8 cellular contexts compared by ENCODE assay signal in the genomic region with DNA sequence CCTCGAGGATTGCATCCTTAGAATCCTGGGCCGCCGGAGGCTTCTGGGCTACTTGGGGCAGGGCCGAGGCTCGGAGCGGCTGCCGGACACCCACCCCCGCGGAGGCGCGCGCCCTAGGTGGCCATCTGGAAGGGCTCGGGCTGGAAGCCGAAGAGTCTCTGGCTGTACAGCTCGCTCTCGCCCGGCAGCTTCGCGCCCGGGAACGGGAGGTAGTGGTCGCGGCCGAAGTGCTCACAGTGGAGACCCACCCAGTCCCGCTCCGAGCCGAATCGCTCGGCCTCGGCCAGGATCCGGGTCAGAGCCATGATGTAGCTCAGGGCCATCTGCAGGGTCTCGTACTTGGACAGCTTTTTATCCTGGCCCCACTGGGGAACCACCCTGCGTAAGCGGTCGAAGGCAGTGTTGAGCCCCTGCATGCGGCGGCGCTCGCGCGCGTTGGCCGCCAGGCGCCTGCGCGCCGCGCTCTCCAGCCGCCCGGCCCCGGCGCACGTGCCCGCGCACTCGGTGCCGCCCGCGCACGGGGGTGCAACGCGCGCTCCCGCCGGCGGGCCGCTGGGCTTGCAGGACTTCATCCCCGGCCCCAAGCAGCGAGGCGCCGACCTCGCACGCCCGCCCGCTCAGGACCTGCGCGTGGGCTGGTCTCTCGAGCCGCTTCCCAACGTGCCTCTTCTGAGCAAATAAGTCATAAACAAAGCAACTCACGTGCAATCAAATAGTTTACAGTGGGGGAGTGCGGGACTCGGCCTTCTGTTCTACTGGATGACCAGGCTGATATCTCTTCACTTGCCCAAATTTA. TPM values are rescaled to one million over a fixed set of nuclear protein-coding genes. Genes with fewer than 3 reads are reported as not detected.
DNase-seq lines count a peak whose midpoint lies in the region; ATAC-seq and TF ChIP-seq lines count a peak whose summit lies in the region.

No MANE protein-coding gene starts in this region.

- no peaks in the 10 kb centered on the region for H3K36me3 ChIP-seq in BLaER1
- H3K36me3 ChIP-seq in naive thymus-derived CD4-positive, alpha-beta T cell (ENCODE audit: control insufficient read depth in 2 of 3, insufficient read depth in 3 of 3, low read length in 3 of 3) = no peaks in the 10 kb centered on the region

- peaks cover 27 to 63% (median 44%) of the 10 kb centered on the region in 5 donors for H3K27me3 Mint-ChIP-seq in naive thymus-derived CD4-positive, alpha-beta T cell

- H3K4me3 ChIP-seq in BLaER1 (peak overlapping the region; percentile 62), fibroblast of the aortic adventitia (ENCODE audit: low read depth, low read length) (peak overlapping the region; percentile 74)
- peak overlapping the region; percentile 59 for H3K4me3 ChIP-seq in naive thymus-derived CD4-positive, alpha-beta T cell (ENCODE audit: low read length)

- POLR2A ChIA-PET in naive thymus-derived CD4-positive, alpha-beta T cell (lab: Charles Lee) = interaction anchor here (0.7 to 1.1 kb wide), 2 partner anchors 9 to 102 kb away, joined by 3 read pairs; partner anchors contain the start of gene PBLD

- no peaks in the 10 kb centered on the region for H4K20me1 ChIP-seq in BLaER1

- H3K4me2 ChIP-seq in BLaER1 = peak overlapping the region; percentile 71

- no peak overlapping the region; the same call in 1 of the 2 replicates for H3K9ac ChIP-seq in BLaER1

- DNase-seq in NCI-H446 treated with DMSO at 0.1 percent for 48 hours (lab: John Stamatoyannopoulos, UW) (peak; percentile 26), fibroblast of the aortic adventitia (ENCODE audit: low read depth) (peak; percentile 53), superior temporal gyrus (ENCODE audit: extremely low spot score) (peak; percentile 71)
- peak; percentile 61 to 70 for DNase-seq in activated T-cell treated with anti-CD3 and anti-CD28 coated beads, Interleukin-2, amount 50 U/mL, for 48 hours
- peak in 7 of 9 donors; percentile 2 to 66 (median 10) for DNase-seq in naive thymus-derived CD4-positive, alpha-beta T cell

- CTCF ChIA-PET in naive thymus-derived CD4-positive, alpha-beta T cell (lab: Charles Lee) = no interaction called here

- H3K4me1 Mint-ChIP-seq in naive thymus-derived CD4-positive, alpha-beta T cell = peaks cover 0 to 13% (median 8%) of the 10 kb centered on the region in 7 donors

- H3K27me3 ChIP-seq in BLaER1 = peaks cover 38% of the 10 kb centered on the region
- no peaks in the 10 kb centered on the region for H3K27me3 ChIP-seq in naive thymus-derived CD4-positive, alpha-beta T cell (ENCODE audit: control insufficient read depth in 2 of 2, insufficient read depth in 2 of 2, low read length in 2 of 2)

- no peaks in the 10 kb centered on the region for H3K9me3 Mint-ChIP-seq in naive thymus-derived CD4-positive, alpha-beta T cell

- TF ChIP-seq CTCF in fibroblast of the aortic adventitia (IDR thresholded peaks at IDR 0.05; ENCODE audit: insufficient read depth, low read length) = peak; percentile 14

- H3K9me3 ChIP-seq in BLaER1 = peaks cover 18% of the 10 kb centered on the region
- no peaks in the 10 kb centered on the region for H3K9me3 ChIP-seq in naive thymus-derived CD4-positive, alpha-beta T cell (ENCODE audit: control insufficient read depth in 2 of 3, low read length in 3 of 3)

- H3K4me3 Mint-ChIP-seq in naive thymus-derived CD4-positive, alpha-beta T cell = peak overlapping the region; percentile 70 to 89 (median 83)

- peaks cover 5% of the 10 kb centered on the region for H3K4me1 ChIP-seq in BLaER1
- H3K4me1 ChIP-seq in naive thymus-derived CD4-positive, alpha-beta T cell (ENCODE audit: control insufficient read depth in 2 of 2, insufficient read depth in 2 of 2, low read length in 2 of 2) = no peaks in the 10 kb centered on the region

- peak overlapping the region in 1 of 9 donors; percentile 52 for H3K27ac Mint-ChIP-seq in naive thymus-derived CD4-positive, alpha-beta T cell

- ATAC-seq in GM19023 (IDR thresholded peaks at IDR 0.05; ENCODE audit: unreplicated experiment) = peak; percentile 91
- peak; percentile 89 for ATAC-seq in HG03159 (IDR thresholded peaks at IDR 0.05; ENCODE audit: unreplicated experiment)
- ATAC-seq in naive thymus-derived CD4-positive, alpha-beta T cell = peak; percentile 70

- no peak overlapping the region for H3K27ac ChIP-seq in BLaER1
- no peak overlapping the region for H3K27ac ChIP-seq in naive thymus-derived CD4-positive, alpha-beta T cell (ENCODE audit: low read depth, low read length)

- intact Hi-C loops in naive thymus-derived CD4-positive, alpha-beta T cell (cut with micrococcal nuclease) = loop anchor here in 1 of 2 donors (5.0 kb wide), 2 partner anchors 101 to 116 kb away; partner anchors contain the start of genes HNRNPH3 and PBLD

- peaks cover 0 to 3% (median 0%) of the 10 kb centered on the region in 5 donors for H3K36me3 Mint-ChIP-seq in naive thymus-derived CD4-positive, alpha-beta T cell

RNA-seq across cellular contexts. Expression of gene ATOH7, which starts 0.6 kb away (rescaled TPM):
- not detected in 2 replicates for total RNA-seq in fibroblast of the aortic adventitia (ENCODE audit: low replicate concordance)
- total RNA-seq in naive thymus-derived CD4-positive, alpha-beta T cell = not detected
- not detected for polyA plus RNA-seq in naive thymus-derived CD4-positive, alpha-beta T cell

Comparison
In these comparisons a context has a peak if more than half of its experiments do, and no peak if none do; other contexts are left out.
1. DNase-seq: peak in every context shown above with its lines; median percentile 71 in superior temporal gyrus; 66 in activated T-cell treated with anti-CD3 and anti-CD28 coated beads, Interleukin-2, amount 50 U/mL, for 48 hours; 53 in fibroblast of the aortic adventitia; 26 in NCI-H446 treated with DMSO at 0.1 percent for 48 hours; 10 in naive thymus-derived CD4-positive, alpha-beta T cell.